In genomic region chr11:87290304-87290922, GRCh38 we compare ENCODE assay signal across 8 cellular contexts.
DNase-seq lines count a peak whose midpoint lies in the region; TF ChIP-seq lines count a peak whose summit lies in the region.

No MANE protein-coding gene starts in this region.

- intact Hi-C loops in sigmoid colon (cut with DNase I) = loop anchor here (1.0 to 10.0 kb wide), 2 partner anchors 352 to 836 kb away; no protein-coding TSS in a partner anchor

- TF ChIP-seq POLR2A in sigmoid colon (IDR thresholded peaks at IDR 0.05) = no peak

- H3K27me3 ChIP-seq in SU-DHL-6 (ENCODE audit: low read length) (no peaks in the 10 kb centered on the region), sigmoid colon (no peaks in the 10 kb centered on the region)

- H3K4me1 ChIP-seq in sigmoid colon = no peaks in the 10 kb centered on the region

- TF ChIP-seq CTCF in 22Rv1 (IDR thresholded peaks at IDR 0.05) (peak; percentile 76), GM10266 (IDR thresholded peaks at IDR 0.05; ENCODE audit: control insufficient read depth, insufficient read depth, low read depth, missing control alignments) (peak; percentile 55), SU-DHL-6 (IDR thresholded peaks at IDR 0.05; ENCODE audit: insufficient read depth, low read length, poor library complexity, severe bottlenecking) (peak; percentile 20), sigmoid colon (IDR thresholded peaks at IDR 0.05) (peak; percentile 31 to 74 (median 42))

- no peaks in the 10 kb centered on the region for H3K36me3 ChIP-seq in SU-DHL-6 (ENCODE audit: low read length)
- no peaks in the 10 kb centered on the region for H3K36me3 ChIP-seq in sigmoid colon

- no peak overlapping the region for H3K27ac ChIP-seq in 22Rv1
- no peak overlapping the region for H3K27ac ChIP-seq in SU-DHL-6 (ENCODE audit: low read depth, low read length)
- no peak overlapping the region for H3K27ac ChIP-seq in sigmoid colon

- no peak for TF ChIP-seq EP300 in sigmoid colon (IDR thresholded peaks at IDR 0.05)

- no peak overlapping the region for H2AFZ ChIP-seq in SU-DHL-6 (ENCODE audit: low read depth, low read length, severe bottlenecking)

- no peak overlapping the region for H3K9ac ChIP-seq in SU-DHL-6 (ENCODE audit: low read length)

- H3K9me3 ChIP-seq in SU-DHL-6 (ENCODE audit: insufficient read depth, low read length) (no peaks in the 10 kb centered on the region), sigmoid colon (no peaks in the 10 kb centered on the region)

- no peaks in the 10 kb centered on the region for H3K79me2 ChIP-seq in SU-DHL-6 (ENCODE audit: insufficient read depth, low read length)

- H3K9me2 ChIP-seq in SU-DHL-6 (replicated peaks; ENCODE audit: insufficient read depth, low read length) = no peaks in the 10 kb centered on the region

- no peak overlapping the region for H3K4me2 ChIP-seq in SU-DHL-6 (ENCODE audit: low read depth, low read length, poor library complexity, severe bottlenecking)

- H3K4me3 ChIP-seq in SU-DHL-6 (ENCODE audit: insufficient read depth, low read length, poor library complexity, severe bottlenecking) (no peak overlapping the region), sigmoid colon (no peak overlapping the region)

- DNase-seq in GM10266 (ENCODE audit: extremely low spot score) (peak; percentile 47), NCI-H1092 (lab: John Stamatoyannopoulos, UW) (peak; percentile 77), globus pallidus (ENCODE audit: low spot score) (peak; percentile 51), sigmoid colon (no peak)
- DNase-seq in stimulated activated CD4-positive, alpha-beta T cell treated with anti-CD3 and anti-CD28 coated beads, Interleukin-15, amount 100 ng/mL, for 24 hours = no peak
- DNase-seq in activated CD4-positive, alpha-beta T cell treated with anti-CD3 and anti-CD28 coated beads for 1 hour = no peak

- 9 to 19% methylated on average over 3 of the region's 3 CpGs for WGBS in sigmoid colon, 2 donors

- H3F3A ChIP-seq in SU-DHL-6 (ENCODE audit: insufficient read depth) = no peaks in the 10 kb centered on the region

- no peaks in the 10 kb centered on the region for H4K20me1 ChIP-seq in SU-DHL-6 (ENCODE audit: low read depth, low read length)

Comparison
In these comparisons a context has a peak if more than half of its experiments do, and no peak if none do; other contexts are left out.
1. CTCF ChIP-seq: peak in every context shown above with its lines; median percentile 76 in 22Rv1; 55 in GM10266; 42 in sigmoid colon; 20 in SU-DHL-6.
2. DNase-seq: peak in GM10266 (single experiment), NCI-H1092 (single experiment) and globus pallidus (single experiment); none in sigmoid colon (single experiment), stimulated activated CD4-positive, alpha-beta T cell treated with anti-CD3 and anti-CD28 coated beads, Interleukin-15, amount 100 ng/mL, for 24 hours (single experiment) and activated CD4-positive, alpha-beta T cell treated with anti-CD3 and anti-CD28 coated beads for 1 hour (single experiment).